In genomic region chr20:37343212-37343993, GRCh38 we compare ENCODE assay signal across 1 cellular context.
TF ChIP-seq lines count a peak whose summit lies in the region.

No MANE protein-coding gene starts in this region.

TF ChIP-seq in A549, 52 proteins besides CTCF, POLR2A, EP300 and RAD21 (continued from another document):
- TF ChIP-seq MAX (IDR thresholded peaks at IDR 0.05) (peak; percentile 67), USF2 (IDR thresholded peaks at IDR 0.05) (no peak), CEBPB (IDR thresholded peaks at IDR 0.05) (no peak), E2F6 (IDR thresholded peaks at IDR 0.05; ENCODE audit: borderline replicate concordance, low read depth) (peak; percentile 35; the same call in 1 of the 2 replicates), HDAC2 (IDR thresholded peaks at IDR 0.05) (no peak), ZFP36 (IDR thresholded peaks at IDR 0.05; ENCODE audit: borderline replicate concordance, partially characterized antibody) (no peak), CBX8 (IDR thresholded peaks at IDR 0.05) (no peak), JUNB (IDR thresholded peaks at IDR 0.05) (no peak), HOXB13 (CRISPR knock-in tag; IDR thresholded peaks at IDR 0.05; ENCODE audit: low read depth) (0 out of 2 replicates have a peak, but pooled peaks have one; percentile 23), ESRRA (IDR thresholded peaks at IDR 0.05; ENCODE audit: borderline replicate concordance, low read length) (no peak), BHLHE40 (IDR thresholded peaks at IDR 0.05; ENCODE audit: low read depth, low read length) (no peak), HOXB5 (CRISPR knock-in tag; IDR thresholded peaks at IDR 0.05) (no peak), ZC3H11A (IDR thresholded peaks at IDR 0.05) (no peak)
